13 cellular contexts compared by ENCODE assay signal in the genomic region with DNA sequence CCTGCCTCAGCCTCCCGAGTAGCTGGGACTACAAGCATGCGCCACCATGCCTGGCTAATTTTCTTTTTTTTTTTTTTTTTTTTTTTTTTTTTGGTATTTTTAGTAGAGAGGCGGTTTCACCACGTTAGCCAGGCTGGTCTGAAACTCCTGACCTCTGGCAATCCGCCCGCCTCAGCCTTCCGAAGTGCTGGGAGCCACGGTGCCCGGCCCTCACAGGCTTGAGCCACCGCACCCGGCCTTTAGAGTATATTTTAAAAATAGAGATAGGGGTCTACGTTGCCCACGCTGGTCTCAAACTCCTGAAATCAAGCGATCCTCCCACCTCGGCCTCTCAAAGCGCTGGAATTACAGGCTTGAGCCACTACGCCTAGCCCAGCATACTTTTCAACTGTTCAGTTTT.
DNase-seq lines count a peak whose midpoint lies in the region; ATAC-seq and TF ChIP-seq lines count a peak whose summit lies in the region.
"Had no signal": no experiment of that assay in that cellular context is flagged by ENCODE, and none has a peak within 500 bp of the region (broad histone marks: within the 10 kb centered on the region; RNA-seq: fewer than 3 reads in every experiment).

No MANE protein-coding gene starts in this region.

- H3K27ac ChIP-seq in Panc1 (ENCODE audit: low read length) (peak overlapping the region; percentile 100), lower lobe of right lung (peak overlapping the region; percentile 97), thyroid gland (peak overlapping the region; percentile 59 to 99 (median 99))

- no peak for TF ChIP-seq POLR2A in thyroid gland (IDR thresholded peaks at IDR 0.05)

- BruUV-seq in Caco-2 (replicated peaks; lab: Mats Ljungman, UMichigan) (no TSS peak), Panc1 (replicated peaks; lab: Mats Ljungman, UMichigan) (no TSS peak)

- no peak for ATAC-seq in Panc1
- ATAC-seq in lower lobe of right lung, result no peak

- H3K4me3 Mint-ChIP-seq in Caco-2 (ENCODE audit: unreplicated experiment), result peak overlapping the region; percentile 49

- CTCF ChIA-PET in Caco-2 (lab: Charles Lee) (interaction anchor here (0.7 kb wide), 1 partner anchor 70 kb away, joined by 9 read pairs; no protein-coding TSS in a partner anchor), Panc1 (lab: Charles Lee) (interaction anchor here (0.6 kb wide), 1 partner anchor 9 kb away, joined by 4 read pairs; no protein-coding TSS in a partner anchor)

- DNase-seq in Caco-2 (no peak), Panc1 (ENCODE audit: low read depth, low spot score) (no peak), lower lobe of right lung (no peak), thyroid gland (peak; percentile 83), NOMO-1 treated with DMSO at 0.1 percent for 48 hours (lab: John Stamatoyannopoulos, UW; ENCODE audit: unreplicated experiment) (no peak), medulla oblongata (ENCODE audit: extremely low spot score) (no peak)
- DNase-seq in stimulated activated CD4-positive, alpha-beta T cell treated with anti-CD3 and anti-CD28 coated beads, Interleukin-4, amount 100 ng/mL, for 4 hours, result no peak
- DNase-seq: activated CD4-positive, alpha-beta T cell treated with anti-CD3 and anti-CD28 coated beads, Interleukin-2, amount 50 U/mL, for 48 hours; activated naive CD4-positive, alpha-beta T cell treated with anti-CD3 and anti-CD28 coated beads, Interleukin-2, amount 10 ng/mL, durations not matched to agents 7 days and 5 days; activated T-cell treated with anti-CD3 and anti-CD28 coated beads, Interleukin-2, amount 50 U/mL, for 1 hour; EL; NCI-H2029; SHP77 had no signal

- peaks cover 12% of the 10 kb centered on the region for H3K4me1 Mint-ChIP-seq in Caco-2 (ENCODE audit: low read depth, unreplicated experiment)

- H3K36me3 ChIP-seq in Caco-2 (ENCODE audit: control insufficient read depth, insufficient read depth, low read length), result no peaks in the 10 kb centered on the region
- H3K36me3 ChIP-seq in Panc1 (ENCODE audit: control insufficient read depth, insufficient read depth, low read length), result no peaks in the 10 kb centered on the region; the same call in 1 of the 2 replicates
- H3K36me3 ChIP-seq in lower lobe of right lung, result no peaks in the 10 kb centered on the region
- no peaks in the 10 kb centered on the region for H3K36me3 ChIP-seq in thyroid gland

- no peak overlapping the region for H3K4me3 ChIP-seq in Caco-2 (ENCODE audit: low read depth, low read length)
- H3K4me3 ChIP-seq in Panc1 (ENCODE audit: low read depth in 2 of 2, low read length in 2 of 2), result no peak overlapping the region
- H3K4me3 ChIP-seq in lower lobe of right lung, result no peak overlapping the region
- no peak overlapping the region for H3K4me3 ChIP-seq in thyroid gland (replicated peaks in 1 of 3)

- H3K27me3 ChIP-seq in Caco-2 (replicated peaks; ENCODE audit: control insufficient read depth, insufficient read depth, low read length) (no peaks in the 10 kb centered on the region), Panc1 (ENCODE audit: control insufficient read depth, insufficient read depth, low read length) (no peaks in the 10 kb centered on the region), lower lobe of right lung (ENCODE audit: low read depth) (no peaks in the 10 kb centered on the region), thyroid gland (no peaks in the 10 kb centered on the region)

- in situ Hi-C loops in Panc1 (cut with HindIII; ENCODE audit: low pct_unique_long_range_greater_than_20kb, low sequenced_read_pairs), result no loop called here

- H3K9me3 Mint-ChIP-seq in Caco-2 (ENCODE audit: unreplicated experiment), result no peaks in the 10 kb centered on the region
- H3K9me3 Mint-ChIP-seq: activated naive CD4-positive, alpha-beta T cell treated with anti-CD3 and anti-CD28 coated beads, Interleukin-2, amount 10 ng/mL, durations not matched to agents 7 days and 5 days had no signal

- POLR2A ChIA-PET in Caco-2 (lab: Charles Lee) (no interaction called here), Panc1 (lab: Charles Lee) (interaction anchor here (0.6 kb wide), 1 partner anchor 76 kb away, joined by 3 read pairs; no protein-coding TSS in a partner anchor)

- no peaks in the 10 kb centered on the region for H3K27me3 Mint-ChIP-seq in Caco-2 (ENCODE audit: insufficient read depth, unreplicated experiment)
- H3K27me3 Mint-ChIP-seq: activated naive CD4-positive, alpha-beta T cell treated with anti-CD3 and anti-CD28 coated beads, Interleukin-2, amount 10 ng/mL, durations not matched to agents 7 days and 5 days had no signal

- peaks cover 42% of the 10 kb centered on the region for H3K36me3 Mint-ChIP-seq in Caco-2 (ENCODE audit: insufficient read depth, unreplicated experiment)

- H3K4me1 ChIP-seq in Caco-2 (peaks cover 34% of the 10 kb centered on the region), Panc1 (ENCODE audit: control insufficient read depth, insufficient read depth, low read length) (peaks cover 64% of the 10 kb centered on the region), lower lobe of right lung (peaks cover 85% of the 10 kb centered on the region), thyroid gland (peaks cover 33 to 62% of the 10 kb centered on the region in 2 donors)

- 74 to 75% methylated on average over 17 of the region's 17 CpGs for WGBS in thyroid gland, 2 donors

- intact Hi-C loops in Caco-2 (cut with micrococcal nuclease; ENCODE audit: unreplicated experiment), result no loop called here
- intact Hi-C loops in Panc1 (cut with micrococcal nuclease; ENCODE audit: unreplicated experiment), result loop anchor here (5.0 kb wide), 1 partner anchor 111 kb away; no protein-coding TSS in a partner anchor
- intact Hi-C loops in lower lobe of right lung (cut with DNase I), result loop anchor here (10.0 kb wide), 1 partner anchor 108 kb away; no protein-coding TSS in a partner anchor
- intact Hi-C loops in thyroid gland (cut with DNase I), result no loop called here

- TF ChIP-seq CTCF in Caco-2 (IDR thresholded peaks at IDR 0.05; ENCODE audit: insufficient read depth in 1 of 2, low read depth in 1 of 2, low read length in 1 of 2, severe bottlenecking in 1 of 2, unreplicated experiment in 1 of 2) (no peak), Panc1 (IDR thresholded peaks at IDR 0.05) (no peak), lower lobe of right lung (IDR thresholded peaks at IDR 0.05) (no peak), thyroid gland (IDR thresholded peaks at IDR 0.05) (no peak)

- H3K27ac Mint-ChIP-seq in Caco-2 (ENCODE audit: unreplicated experiment), result peak overlapping the region; percentile 96

- H3K9me3 ChIP-seq in Caco-2 (no peaks in the 10 kb centered on the region), Panc1 (ENCODE audit: control insufficient read depth, insufficient read depth, low read depth, low read length) (no peaks in the 10 kb centered on the region), lower lobe of right lung (no peaks in the 10 kb centered on the region), thyroid gland (no peaks in the 10 kb centered on the region)

Comparison
In these comparisons a context has a peak if more than half of its experiments do, and no peak if none do; other contexts are left out.
1. DNase-seq: peak in thyroid gland (2 of 2); none in Caco-2 (0 of 2), Panc1 (single experiment), lower lobe of right lung (single experiment), NOMO-1 treated with DMSO at 0.1 percent for 48 hours (single experiment), stimulated activated CD4-positive, alpha-beta T cell treated with anti-CD3 and anti-CD28 coated beads, Interleukin-4, amount 100 ng/mL, for 4 hours (0 of 2) and medulla oblongata (single experiment).
2. intact Hi-C loops: an anchor here in Panc1 (5.0 kb wide) and lower lobe of right lung (10.0 kb wide); none called in Caco-2 and thyroid gland.
3. Peak in every context shown above with its lines, with median percentiles within 50 percentile points of each other: H3K27ac ChIP-seq.